Comparison of ENCODE assay signal across 14 cellular contexts in the genomic region with DNA sequence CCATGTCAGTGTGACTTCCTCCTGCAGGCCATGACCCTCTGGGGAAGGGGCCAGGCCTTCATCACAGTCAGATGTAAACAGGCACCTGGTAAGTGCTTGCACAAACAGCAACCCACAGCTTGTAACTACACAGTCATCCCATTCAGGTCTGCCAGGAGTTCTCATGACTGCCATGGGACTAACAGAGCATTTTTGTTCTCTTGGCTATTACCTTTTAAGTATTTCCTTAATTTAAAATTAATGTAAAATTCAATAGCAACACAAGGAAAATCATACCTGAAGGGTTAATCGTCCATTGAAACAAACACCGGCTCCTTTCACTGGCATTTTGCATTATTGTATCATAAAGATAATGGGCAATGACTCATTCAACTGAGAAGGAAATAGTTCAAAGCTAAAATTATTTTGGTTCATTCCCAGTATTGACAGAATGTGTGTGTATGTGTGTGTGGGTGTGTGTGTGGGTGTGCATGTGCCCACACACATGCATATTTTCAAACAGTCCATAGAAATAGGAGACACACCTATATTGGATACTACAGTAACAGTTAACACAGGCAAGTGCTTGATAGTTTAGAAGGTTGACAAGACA.
DNase-seq lines count a peak whose midpoint lies in the region; ATAC-seq and TF ChIP-seq lines count a peak whose summit lies in the region.
"Had no signal": no experiment of that assay in that cellular context is flagged by ENCODE, and none has a peak within 500 bp of the region (broad histone marks: within the 10 kb centered on the region; RNA-seq: fewer than 3 reads in every experiment).

No MANE protein-coding gene starts in this region.

- H3K9ac ChIP-seq in mammary epithelial cell (ENCODE audit: insufficient read depth, low read length), result peak overlapping the region; percentile 80
- H3K9ac ChIP-seq: parathyroid adenoma had no signal

- H3K4me1 Mint-ChIP-seq in naive thymus-derived CD4-positive, alpha-beta T cell, result no peaks in the 10 kb centered on the region

- no peak for TF ChIP-seq CTCF in mammary epithelial cell (conservative IDR thresholded peaks at IDR 0.05 in 1 of 2, IDR thresholded peaks at IDR 0.05 in 1 of 2; ENCODE audit: extremely low read depth in 1 of 2, insufficient read depth in 1 of 2, low read depth in 1 of 2, low read length in 2 of 2)

- H2AFZ ChIP-seq in mammary epithelial cell (ENCODE audit: low read depth, low read length), result peak overlapping the region; percentile 14
- H2AFZ ChIP-seq: parathyroid adenoma had no signal

- H3K4me3 Mint-ChIP-seq in naive thymus-derived CD4-positive, alpha-beta T cell, result no peak overlapping the region

- intact Hi-C loops in mammary epithelial cell (cut with micrococcal nuclease), result loop anchor here (1.0 to 5.0 kb wide), 5 partner anchors 46 to 438 kb away; a partner anchor contains a TSS
- intact Hi-C loops in naive thymus-derived CD4-positive, alpha-beta T cell (cut with micrococcal nuclease), result no loop called here

- H4K20me1 ChIP-seq in mammary epithelial cell (ENCODE audit: insufficient read depth, low read length), result no peaks in the 10 kb centered on the region

- POLR2A ChIA-PET in naive thymus-derived CD4-positive, alpha-beta T cell (lab: Charles Lee), result no interaction called here

- no peaks in the 10 kb centered on the region for H3K27me3 ChIP-seq in mammary epithelial cell (ENCODE audit: insufficient read depth, low read length)
- H3K27me3 ChIP-seq in naive thymus-derived CD4-positive, alpha-beta T cell (ENCODE audit: control insufficient read depth in 2 of 2, insufficient read depth in 2 of 2, low read length in 2 of 2), result no peaks in the 10 kb centered on the region
- H3K27me3 ChIP-seq: breast epithelium had no signal

- no peak overlapping the region for H3K27ac Mint-ChIP-seq in naive thymus-derived CD4-positive, alpha-beta T cell

- peaks cover 0 to 14% (median 4%) of the 10 kb centered on the region in 11 donors for H3K9me3 Mint-ChIP-seq in naive thymus-derived CD4-positive, alpha-beta T cell

- H3K9me3 ChIP-seq in mammary epithelial cell (replicated peaks; ENCODE audit: insufficient read depth, low read length), result no peaks in the 10 kb centered on the region
- H3K9me3 ChIP-seq in naive thymus-derived CD4-positive, alpha-beta T cell (ENCODE audit: control insufficient read depth in 2 of 3, low read length in 3 of 3), result no peaks in the 10 kb centered on the region

- H3K4me2 ChIP-seq in mammary epithelial cell (ENCODE audit: insufficient read depth, low read depth, low read length), result peak overlapping the region; percentile 64

- CTCF ChIA-PET in mammary epithelial cell (lab: Charles Lee; ENCODE audit: low non-redundant PET), result no interaction called here
- CTCF ChIA-PET in naive thymus-derived CD4-positive, alpha-beta T cell (lab: Charles Lee), result no interaction called here

- DNase-seq in NCI-H2029 (lab: John Stamatoyannopoulos, UW), result peak; percentile 86
- DNase-seq in mammary epithelial cell, result peak; percentile 94
- DNase-seq in pons (ENCODE audit: low spot score), result peak; percentile 71
- no peak for DNase-seq in kidney glomerular epithelial cell (lab: John Stamatoyannopoulos, UW)
- no peak for DNase-seq in naive thymus-derived CD4-positive, alpha-beta T cell
- DNase-seq: activated gamma-delta T cell, H7, NCI-H1694 had no signal

- H3K4me1 ChIP-seq in mammary epithelial cell (ENCODE audit: insufficient read depth, low read length), result peaks cover 48% of the 10 kb centered on the region
- no peaks in the 10 kb centered on the region for H3K4me1 ChIP-seq in naive thymus-derived CD4-positive, alpha-beta T cell (ENCODE audit: control insufficient read depth in 2 of 2, insufficient read depth in 2 of 2, low read length in 2 of 2)
- H3K4me1 ChIP-seq: breast epithelium, parathyroid adenoma had no signal

- WGBS in mammary epithelial cell (ENCODE audit: low coverage, missing lambda C conversion rate), result 0% methylated on average over 2 of the region's 2 CpGs

- peak; percentile 29 for ATAC-seq in GM18867 (IDR thresholded peaks at IDR 0.05; ENCODE audit: unreplicated experiment)
- ATAC-seq in HG03097 (IDR thresholded peaks at IDR 0.05; ENCODE audit: low FRiP score, unreplicated experiment), result no peak
- no peak for ATAC-seq in HG02938 (IDR thresholded peaks at IDR 0.05; ENCODE audit: unreplicated experiment)
- ATAC-seq in naive thymus-derived CD4-positive, alpha-beta T cell, result no peak

- H3K36me3 Mint-ChIP-seq in naive thymus-derived CD4-positive, alpha-beta T cell, result no peaks in the 10 kb centered on the region

- H3K36me3 ChIP-seq in mammary epithelial cell (ENCODE audit: insufficient read depth, low read length), result no peaks in the 10 kb centered on the region
- H3K36me3 ChIP-seq in naive thymus-derived CD4-positive, alpha-beta T cell (ENCODE audit: control insufficient read depth in 2 of 3, insufficient read depth in 3 of 3, low read length in 3 of 3), result no peaks in the 10 kb centered on the region
- H3K36me3 ChIP-seq: breast epithelium had no signal

- in situ Hi-C loops in mammary epithelial cell (cut with MboI; ENCODE audit: low sequenced_read_pairs in 2 of 2), result no loop called here

- peak overlapping the region; percentile 100 for H3K27ac ChIP-seq in mammary epithelial cell (ENCODE audit: insufficient read depth, low read depth, low read length)
- H3K27ac ChIP-seq in naive thymus-derived CD4-positive, alpha-beta T cell (ENCODE audit: low read depth, low read length), result no peak overlapping the region
- H3K27ac ChIP-seq: breast epithelium, parathyroid adenoma had no signal

- H3K4me3 ChIP-seq in mammary epithelial cell (replicated peaks in 1 of 3; ENCODE audit: insufficient read depth in 1 of 3, low read depth in 2 of 3, low read length in 3 of 3), result no peak overlapping the region
- no peak overlapping the region for H3K4me3 ChIP-seq in naive thymus-derived CD4-positive, alpha-beta T cell (ENCODE audit: low read length)
- H3K4me3 ChIP-seq: breast epithelium, lung had no signal

- peaks cover 0 to 10% (median 4%) of the 10 kb centered on the region in 5 donors for H3K27me3 Mint-ChIP-seq in naive thymus-derived CD4-positive, alpha-beta T cell

- no peaks in the 10 kb centered on the region for H3K79me2 ChIP-seq in mammary epithelial cell (ENCODE audit: insufficient read depth, low read length)
- H3K79me2 ChIP-seq: parathyroid adenoma had no signal

- TSS peak; percentile 85 for BruUV-seq in mammary epithelial cell (replicated peaks; lab: Mats Ljungman, UMichigan)

- dilution Hi-C loops in mammary epithelial cell (cut with HindIII; ENCODE audit: low sequenced_read_pairs), result no loop called here

Comparison
In these comparisons a context has a peak if more than half of its experiments do, and no peak if none do; other contexts are left out.
1. DNase-seq: peak in NCI-H2029 (single experiment), mammary epithelial cell (single experiment) and pons (single experiment); none in kidney glomerular epithelial cell (single experiment) and naive thymus-derived CD4-positive, alpha-beta T cell (0 of 9).